In genomic region chr22:22099833-22100812, GRCh38 we compare ENCODE assay signal across 12 cellular contexts.
DNase-seq lines count a peak whose midpoint lies in the region; ATAC-seq and TF ChIP-seq lines count a peak whose summit lies in the region.
"Had no signal": no experiment of that assay in that cellular context is flagged by ENCODE, and none has a peak within 500 bp of the region (broad histone marks: within the 10 kb centered on the region; RNA-seq: fewer than 3 reads in every experiment).

No MANE protein-coding gene starts in this region.

- peak; percentile 65 for TF ChIP-seq CTCF in MM.1S (IDR thresholded peaks at IDR 0.05; ENCODE audit: low read length)
- TF ChIP-seq CTCF in cardiac fibroblast (IDR thresholded peaks at IDR 0.05; ENCODE audit: low read depth, low read length), result peak; percentile 62

- no peak overlapping the region for H3K27ac ChIP-seq in MM.1S (ENCODE audit: low read length)

- no peak overlapping the region for H3K9ac ChIP-seq in MM.1S (ENCODE audit: low read length)

- CTCF ChIA-PET in activated CD4-positive, alpha-beta T cell treated with anti-CD3 and anti-CD28 coated beads for 36 hours (lab: Charles Lee), result interaction anchor here (0.7 to 1.2 kb wide), 3 partner anchors 10 to 133 kb away, joined by 3 read pairs; no protein-coding TSS in a partner anchor

- ATAC-seq in activated CD4-positive, alpha-beta T cell treated with anti-CD3 and anti-CD28 coated beads for 36 hours, result peak; percentile 69
- ATAC-seq in GM18867 (IDR thresholded peaks at IDR 0.05; ENCODE audit: unreplicated experiment) (no peak), HG02571 (IDR thresholded peaks at IDR 0.05; ENCODE audit: unreplicated experiment) (no peak)

- POLR2A ChIA-PET in activated CD4-positive, alpha-beta T cell treated with anti-CD3 and anti-CD28 coated beads for 36 hours (lab: Charles Lee), result no interaction called here

- H3K9me3 Mint-ChIP-seq in activated CD4-positive, alpha-beta T cell treated with anti-CD3 and anti-CD28 coated beads for 36 hours (ENCODE audit: low read depth), result no peaks in the 10 kb centered on the region

- H3K4me1 Mint-ChIP-seq in activated CD4-positive, alpha-beta T cell treated with anti-CD3 and anti-CD28 coated beads for 36 hours, result no peaks in the 10 kb centered on the region

- H3K9me2 ChIP-seq in MM.1S (replicated peaks; ENCODE audit: insufficient read depth, low read length), result no peaks in the 10 kb centered on the region

- DNase-seq in activated CD4-positive, alpha-beta T cell treated with anti-CD3 and anti-CD28 coated beads for 36 hours, result peak; percentile 38
- DNase-seq in activated CD4-positive, alpha-beta T cell treated with anti-CD3 and anti-CD28 coated beads for 1 hour, result no peak
- DNase-seq in MM.1S (peak; percentile 31), cardiac fibroblast (ENCODE audit: low read depth in 2 of 2) (peak; percentile 8 to 44), renal cortical epithelial cell (ENCODE audit: low read depth) (peak; percentile 25), middle frontal gyrus (ENCODE audit: extremely low spot score, low spot score) (no peak)
- DNase-seq: activated naive CD4-positive, alpha-beta T cell; NCI-H1436 had no signal

- H3K27me3 ChIP-seq in MM.1S (replicated peaks; ENCODE audit: insufficient read depth, low read length), result no peaks in the 10 kb centered on the region
- H3K27me3 ChIP-seq: BLaER1 treated with 17β-estradiol and CSF1 and Interleukin-3, amounts not matched to agents 10 nM and 100 nM had no signal

- H2AFZ ChIP-seq in MM.1S (ENCODE audit: low read length), result no peak overlapping the region

- H3K36me3 ChIP-seq in MM.1S (replicated peaks; ENCODE audit: insufficient read depth, low read length), result no peaks in the 10 kb centered on the region
- H3K36me3 ChIP-seq: BLaER1 treated with 17β-estradiol and CSF1 and Interleukin-3, amounts not matched to agents 10 nM and 100 nM had no signal

- H3K36me3 Mint-ChIP-seq in activated CD4-positive, alpha-beta T cell treated with anti-CD3 and anti-CD28 coated beads for 36 hours (ENCODE audit: low read depth), result no peaks in the 10 kb centered on the region

- no peak overlapping the region for H3K27ac Mint-ChIP-seq in activated CD4-positive, alpha-beta T cell treated with anti-CD3 and anti-CD28 coated beads for 36 hours
- H3K27ac Mint-ChIP-seq: T-helper 1 cell treated with Interleukin-12 subunit alpha and Interleukin-12 subunit beta and Interleukin-4 antibody, amounts not matched to agents 30 μg/mL and 1 μg/mL, for 36 hours had no signal

- H3K4me3 Mint-ChIP-seq in activated CD4-positive, alpha-beta T cell treated with anti-CD3 and anti-CD28 coated beads for 36 hours, result no peak overlapping the region
- H3K4me3 Mint-ChIP-seq: T-helper 1 cell treated with Interleukin-12 subunit alpha and Interleukin-12 subunit beta and Interleukin-4 antibody, amounts not matched to agents 30 μg/mL and 1 μg/mL, for 36 hours had no signal

- H3K4me3 ChIP-seq in MM.1S (ENCODE audit: low read length) (no peak overlapping the region), cardiac fibroblast (replicated peaks in 1 of 2; ENCODE audit: low read depth in 2 of 2, low read length in 2 of 2) (no peak overlapping the region)

- intact Hi-C loops in activated CD4-positive, alpha-beta T cell treated with anti-CD3 and anti-CD28 coated beads for 36 hours (cut with DNase I, micrococcal nuclease), result loop anchor here in 1 of 2 experiments (5.0 kb wide), 1 partner anchor 52 kb away; no protein-coding TSS in a partner anchor

- peaks cover 21% of the 10 kb centered on the region for H3K27me3 Mint-ChIP-seq in activated CD4-positive, alpha-beta T cell treated with anti-CD3 and anti-CD28 coated beads for 36 hours

- no peaks in the 10 kb centered on the region for H3K79me2 ChIP-seq in MM.1S (ENCODE audit: low read length)

- H3K4me2 ChIP-seq in MM.1S (ENCODE audit: low read depth, low read length), result peak overlapping the region; percentile 80

- peaks cover 19% of the 10 kb centered on the region for H3F3A ChIP-seq in MM.1S (ENCODE audit: insufficient read depth, low read length)

- no peaks in the 10 kb centered on the region for H3K9me3 ChIP-seq in MM.1S (replicated peaks; ENCODE audit: insufficient read depth, low read length)

- H4K20me1 ChIP-seq in MM.1S (ENCODE audit: insufficient read depth, low read length), result no peaks in the 10 kb centered on the region
- H4K20me1 ChIP-seq: BLaER1 treated with 17β-estradiol and CSF1 and Interleukin-3, amounts not matched to agents 10 nM and 100 nM had no signal

- H3K4me1 ChIP-seq in MM.1S (ENCODE audit: low read length), result peaks cover 30% of the 10 kb centered on the region

Comparison
In these comparisons a context has a peak if more than half of its experiments do, and no peak if none do; other contexts are left out.
1. DNase-seq: peak in activated CD4-positive, alpha-beta T cell treated with anti-CD3 and anti-CD28 coated beads for 36 hours (single experiment), MM.1S (single experiment), cardiac fibroblast (2 of 2) and renal cortical epithelial cell (single experiment); none in activated CD4-positive, alpha-beta T cell treated with anti-CD3 and anti-CD28 coated beads for 1 hour (single experiment) and middle frontal gyrus (single experiment).